ENCODE assay signal across 9 cellular contexts in the genomic region with DNA sequence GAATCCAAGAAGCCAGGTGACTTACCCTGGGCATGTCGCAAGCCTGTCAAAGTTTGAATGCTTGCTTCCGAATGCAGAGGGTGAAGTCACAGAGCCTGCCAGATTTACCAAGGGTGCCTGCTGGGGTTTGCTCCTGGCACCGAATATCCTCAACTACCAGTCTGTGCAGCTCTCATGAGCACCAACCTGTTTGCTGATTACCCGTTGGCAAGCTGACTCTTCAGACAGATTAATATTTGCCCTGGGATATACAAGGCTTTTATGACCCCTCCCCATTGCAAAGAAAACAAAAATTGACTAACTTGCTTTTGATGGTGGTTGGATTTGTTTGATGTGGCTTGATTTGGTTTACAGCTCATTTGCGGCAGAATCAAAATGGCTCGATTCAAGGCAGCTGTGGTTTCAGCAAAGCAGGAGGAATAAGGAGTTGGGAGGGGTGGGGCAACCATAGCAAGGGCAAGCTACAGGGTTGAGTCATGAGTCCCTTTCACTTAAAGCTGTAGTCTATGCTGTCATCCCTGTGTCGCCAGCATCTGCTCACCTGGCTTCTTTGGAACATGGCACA.
DNase-seq lines count a peak whose midpoint lies in the region; ATAC-seq lines count a peak whose summit lies in the region.
"Had no signal": no experiment of that assay in that cellular context is flagged by ENCODE, and none has a peak within 500 bp of the region (broad histone marks: within the 10 kb centered on the region; RNA-seq: fewer than 3 reads in every experiment).

No MANE protein-coding gene starts in this region.

- CTCF ChIA-PET in activated CD4-positive, alpha-beta memory T cell treated with anti-CD3 and anti-CD28 coated beads for 36 hours (lab: Charles Lee), result interaction anchor here (0.9 to 1.5 kb wide), 2 partner anchors 521 to 647 kb away, joined by 3 to 5 read pairs; no protein-coding TSS in a partner anchor

- H3K4me3 Mint-ChIP-seq in activated CD4-positive, alpha-beta memory T cell treated with anti-CD3 and anti-CD28 coated beads for 36 hours, result no peak overlapping the region

- H3K4me3 ChIP-seq in esophagus (ENCODE audit: low read depth in 1 of 2, low read length in 2 of 2), result no peak overlapping the region
- H3K4me3 ChIP-seq: uterus had no signal

- H3K4me1 ChIP-seq in esophagus (ENCODE audit: control insufficient read depth in 2 of 2, insufficient read depth in 2 of 2, low read length in 1 of 2), result peaks cover 0 to 2% of the 10 kb centered on the region in 2 donors

- ATAC-seq in HG03097 (IDR thresholded peaks at IDR 0.05; ENCODE audit: low FRiP score, unreplicated experiment), result peak; percentile 61

- H3K9me3 Mint-ChIP-seq in activated CD4-positive, alpha-beta memory T cell treated with anti-CD3 and anti-CD28 coated beads for 36 hours, result no peaks in the 10 kb centered on the region

- no peaks in the 10 kb centered on the region for H3K9me3 ChIP-seq in esophagus (ENCODE audit: control insufficient read depth in 2 of 2, insufficient read depth in 1 of 2, low read depth in 1 of 2, low read length in 1 of 2)
- H3K9me3 ChIP-seq: uterus had no signal

- intact Hi-C loops in activated CD4-positive, alpha-beta memory T cell treated with anti-CD3 and anti-CD28 coated beads for 36 hours (cut with micrococcal nuclease), result loop anchor here (1.0 to 5.0 kb wide), 4 partner anchors 72 to 291 kb away; a partner anchor contains a TSS

- WGBS in esophagus, 2 donors, result 33 to 43% methylated on average over 7 of the region's 7 CpGs

- no peak overlapping the region for H3K27ac Mint-ChIP-seq in activated CD4-positive, alpha-beta memory T cell treated with anti-CD3 and anti-CD28 coated beads for 36 hours

- H3K4me1 Mint-ChIP-seq in activated CD4-positive, alpha-beta memory T cell treated with anti-CD3 and anti-CD28 coated beads for 36 hours (ENCODE audit: low read depth), result peaks cover 21% of the 10 kb centered on the region

- peak; percentile 77 for DNase-seq in activated CD4-positive, alpha-beta memory T cell treated with anti-CD3 and anti-CD28 coated beads for 36 hours
- peak; percentile 49 to 56 for DNase-seq in stimulated activated CD8-positive, alpha-beta memory T cell treated with anti-CD3 and anti-CD28 coated beads, Interleukin-15, amount 100 ng/mL, for 48 hours (ENCODE audit: low read depth in 2 of 2)
- DNase-seq in SW 1271 (lab: John Stamatoyannopoulos, UW) (no peak), NCI-H2196 treated with DMSO at 0.1 percent for 48 hours (lab: John Stamatoyannopoulos, UW; ENCODE audit: unreplicated experiment) (no peak), epidermal melanocyte (ENCODE audit: insufficient read length, low spot score) (no peak), HuH-7.5 (ENCODE audit: low spot score) (no peak)
- DNase-seq: uterus had no signal

- peaks cover 52% of the 10 kb centered on the region for H3K27me3 Mint-ChIP-seq in activated CD4-positive, alpha-beta memory T cell treated with anti-CD3 and anti-CD28 coated beads for 36 hours

- POLR2A ChIA-PET in activated CD4-positive, alpha-beta memory T cell treated with anti-CD3 and anti-CD28 coated beads for 36 hours (lab: Charles Lee), result interaction anchor here (0.6 to 1.1 kb wide), 3 partner anchors 64 to 774 kb away, joined by 3 to 4 read pairs (median 3); no protein-coding TSS in a partner anchor

- peaks cover 0 to 2% of the 10 kb centered on the region in 2 donors for H3K27me3 ChIP-seq in esophagus (ENCODE audit: control insufficient read depth in 1 of 2, insufficient read depth in 2 of 2, low read length in 2 of 2)
- H3K27me3 ChIP-seq: uterus had no signal

- H3K36me3 Mint-ChIP-seq in activated CD4-positive, alpha-beta memory T cell treated with anti-CD3 and anti-CD28 coated beads for 36 hours, result no peaks in the 10 kb centered on the region

- H3K36me3 ChIP-seq in esophagus (ENCODE audit: control insufficient read depth in 2 of 2, insufficient read depth in 2 of 2, low read length in 1 of 2), result no peaks in the 10 kb centered on the region
- H3K36me3 ChIP-seq: uterus had no signal

- H3K27ac ChIP-seq in esophagus (ENCODE audit: low read depth in 2 of 2, low read length in 1 of 2), result peak overlapping the region; percentile 42 to 66
- H3K27ac ChIP-seq: uterus had no signal

Comparison
In these comparisons a context has a peak if more than half of its experiments do, and no peak if none do; other contexts are left out.
1. DNase-seq: peak in activated CD4-positive, alpha-beta memory T cell treated with anti-CD3 and anti-CD28 coated beads for 36 hours (single experiment) and stimulated activated CD8-positive, alpha-beta memory T cell treated with anti-CD3 and anti-CD28 coated beads, Interleukin-15, amount 100 ng/mL, for 48 hours (2 of 2); none in SW 1271 (0 of 2), NCI-H2196 treated with DMSO at 0.1 percent for 48 hours (single experiment), epidermal melanocyte (single experiment) and HuH-7.5 (single experiment).